ENCODE assay signal across 15 cellular contexts in genomic region chr14:68922201-68922613, GRCh38. TPM values are rescaled to one million over a fixed set of nuclear protein-coding genes. Genes with fewer than 3 reads are reported as not detected.
A peak's percentile ranks its signal among the peaks of the same experiment; 100 is the strongest.
DNase-seq lines count a peak whose midpoint lies in the region; ATAC-seq and TF ChIP-seq lines count a peak whose summit lies in the region.
"Had no signal": no experiment of that assay in that cellular context is flagged by ENCODE, and none has a peak within 500 bp of the region (broad histone marks: within the 10 kb centered on the region; RNA-seq: fewer than 3 reads in every experiment).

No MANE protein-coding gene starts in this region.

- TF ChIP-seq POLR2A in right lobe of liver (IDR thresholded peaks at IDR 0.05): no peak
- no peak for TF ChIP-seq POLR2A in stomach (IDR thresholded peaks at IDR 0.05)

- H3K36me3 ChIP-seq in right lobe of liver (peaks cover 0 to 38% (median 22%) of the 10 kb centered on the region in 4 donors), stomach (peaks cover 19 to 68% (median 47%) of the 10 kb centered on the region in 4 donors)

- TF ChIP-seq EP300 in stomach (IDR thresholded peaks at IDR 0.05): no peak

- ATAC-seq in right lobe of liver: peak in 1 of 4 donors; percentile 4
- no peak for ATAC-seq in GM19023 (IDR thresholded peaks at IDR 0.05; ENCODE audit: unreplicated experiment)

- H3K4me1 Mint-ChIP-seq in chondrocyte (ENCODE audit: low read depth): peaks cover 85% of the 10 kb centered on the region
- H3K4me1 Mint-ChIP-seq in T-helper 2 cell treated with Interferon-gamma antibody and Interleukin-4, amounts not matched to agents 5 μg/mL and 100 μg/mL, for 36 hours (ENCODE audit: low read depth): peaks cover 15% of the 10 kb centered on the region

- H3K4me3 ChIP-seq in right lobe of liver (no peak overlapping the region), stomach (no peak overlapping the region)
- H3K4me3 ChIP-seq: dorsolateral prefrontal cortex, K562, psoas muscle had no signal

- TF ChIP-seq CTCF in chondrocyte (IDR thresholded peaks at IDR 0.05): no peak
- TF ChIP-seq CTCF in right lobe of liver (IDR thresholded peaks at IDR 0.05): no peak
- TF ChIP-seq CTCF in stomach (IDR thresholded peaks at IDR 0.05): no peak

- peaks cover 55% of the 10 kb centered on the region for H3K36me3 Mint-ChIP-seq in chondrocyte (ENCODE audit: low read depth)
- H3K36me3 Mint-ChIP-seq in T-helper 2 cell treated with Interferon-gamma antibody and Interleukin-4, amounts not matched to agents 5 μg/mL and 100 μg/mL, for 36 hours (ENCODE audit: low read depth): peaks cover 40% of the 10 kb centered on the region

- DNase-seq in NCI-H2171 (lab: John Stamatoyannopoulos, UW): peak; percentile 90
- DNase-seq in chondrocyte (ENCODE audit: low spot score): no peak
- no peak for DNase-seq in right lobe of liver
- DNase-seq in stomach: no peak
- DNase-seq in T-helper 2 cell treated with Interferon-gamma antibody and Interleukin-4, amounts not matched to agents 5 μg/mL and 100 μg/mL, for 36 hours (ENCODE audit: low spot score): no peak
- no peak for DNase-seq in NCI-H82 treated with DMSO at 0.1 percent for 48 hours (lab: John Stamatoyannopoulos, UW; ENCODE audit: unreplicated experiment)
- DNase-seq in RKO (ENCODE audit: low spot score): no peak
- DNase-seq: activated CD4-positive, alpha-beta T cell treated with anti-CD3 and anti-CD28 coated beads for 1 hour; NCI-H1092 treated with DMSO at 0.1 percent for 48 hours; NCI-H446 treated with DMSO at 0.1 percent for 48 hours; stimulated activated CD4-positive, alpha-beta T cell treated with anti-CD3 and anti-CD28 coated beads, Interleukin-4, amount 100 ng/mL, for 1 hour had no signal

- peak overlapping the region; percentile 96 for H3K27ac Mint-ChIP-seq in chondrocyte (ENCODE audit: unreplicated experiment)
- no peak overlapping the region for H3K27ac Mint-ChIP-seq in T-helper 2 cell treated with Interferon-gamma antibody and Interleukin-4, amounts not matched to agents 5 μg/mL and 100 μg/mL, for 36 hours

- H3K9me3 ChIP-seq in right lobe of liver (no peaks in the 10 kb centered on the region), stomach (peaks cover 0 to 7% (median 3%) of the 10 kb centered on the region in 4 donors)
- H3K9me3 ChIP-seq: psoas muscle had no signal

- H3K4me1 ChIP-seq in right lobe of liver: peaks cover 0 to 19% (median 0%) of the 10 kb centered on the region in 4 donors
- H3K4me1 ChIP-seq in stomach: peaks cover 10 to 74% (median 55%) of the 10 kb centered on the region in 4 donors

- H3K27me3 Mint-ChIP-seq in chondrocyte (ENCODE audit: low read depth): no peaks in the 10 kb centered on the region
- H3K27me3 Mint-ChIP-seq in T-helper 2 cell treated with Interferon-gamma antibody and Interleukin-4, amounts not matched to agents 5 μg/mL and 100 μg/mL, for 36 hours (ENCODE audit: low read depth): no peaks in the 10 kb centered on the region

- no peak overlapping the region for H3K4me3 Mint-ChIP-seq in chondrocyte (ENCODE audit: unreplicated experiment)
- no peak overlapping the region for H3K4me3 Mint-ChIP-seq in T-helper 2 cell treated with Interferon-gamma antibody and Interleukin-4, amounts not matched to agents 5 μg/mL and 100 μg/mL, for 36 hours

- H3K27ac ChIP-seq in right lobe of liver (peak overlapping the region in 2 of 3 donors; percentile 47 to 80), stomach (peak overlapping the region in 4 of 5 donors; percentile 61 to 91 (median 80))
- H3K27ac ChIP-seq: psoas muscle had no signal

- no CpG with 5 or more reads among the region's 6 CpGs for WGBS in right lobe of liver (ENCODE audit: insufficient coverage, low coverage, low lambda C conversion rate, missing lambda C conversion rate)
- 46 to 75% (median 49%) methylated on average over 2 to 6 of the region's 6 CpGs for WGBS in stomach, 5 donors

- intact Hi-C loops in right lobe of liver (cut with DNase I): loop anchor here in 1 of 2 donors (10.0 kb wide), 1 partner anchor 73 kb away; no protein-coding TSS in a partner anchor
- intact Hi-C loops in stomach (cut with DNase I; ENCODE audit: low total_unique reads): no loop called here

- H3K9me3 Mint-ChIP-seq in chondrocyte (ENCODE audit: low read depth): no peaks in the 10 kb centered on the region
- H3K9me3 Mint-ChIP-seq in T-helper 2 cell treated with Interferon-gamma antibody and Interleukin-4, amounts not matched to agents 5 μg/mL and 100 μg/mL, for 36 hours: peaks cover 13% of the 10 kb centered on the region

- no peaks in the 10 kb centered on the region for H3K27me3 ChIP-seq in right lobe of liver
- H3K27me3 ChIP-seq in stomach: no peaks in the 10 kb centered on the region

RNA-seq across cellular contexts. Expression of gene ACTN1, which starts 56.9 kb away (rescaled TPM):
- total RNA-seq in chondrocyte (808 to 1,105 TPM (median 1,102 TPM) in 3 replicates), right lobe of liver (100 to 1,000 TPM in 3 of 6 experiments, 10 to 100 TPM in 3; 53.1 to 145 (median 100) TPM), stomach (100 to 1,000 TPM; 191 to 504 (median 237) TPM)
- 10 to 100 TPM; 25.7 to 87.7 (median 43.6) TPM for polyA plus RNA-seq in stomach
